17 cellular contexts compared by ENCODE assay signal in genomic region chr6:113326781-113327180, GRCh38.
A peak's percentile ranks its signal among the peaks of the same experiment; 100 is the strongest.
DNase-seq lines count a peak whose midpoint lies in the region; ATAC-seq and TF ChIP-seq lines count a peak whose summit lies in the region.
"Had no signal": no experiment of that assay in that cellular context is flagged by ENCODE, and none has a peak within 500 bp of the region (broad histone marks: within the 10 kb centered on the region; RNA-seq: fewer than 3 reads in every experiment).

No MANE protein-coding gene starts in this region.

- no peaks in the 10 kb centered on the region for H3K4me1 Mint-ChIP-seq in activated T-cell treated with anti-CD3 and anti-CD28 coated beads, Interleukin-2, amount 50 U/mL, for 72 hours (ENCODE audit: low read depth)
- H3K4me1 Mint-ChIP-seq in nephron progenitor cell, result peaks cover 8% of the 10 kb centered on the region
- H3K4me1 Mint-ChIP-seq: CD14-positive monocyte; CD4-positive, alpha-beta memory T cell had no signal

- TF ChIP-seq CTCF in VCaP (conservative IDR thresholded peaks at IDR 0.05) (no peak), nephron progenitor cell (IDR thresholded peaks at IDR 0.05) (no peak)

- no peak overlapping the region for H3K4me3 Mint-ChIP-seq in activated T-cell treated with anti-CD3 and anti-CD28 coated beads, Interleukin-2, amount 50 U/mL, for 72 hours
- H3K4me3 Mint-ChIP-seq in nephron progenitor cell, result no peak overlapping the region
- H3K4me3 Mint-ChIP-seq: CD14-positive monocyte; CD4-positive, alpha-beta memory T cell had no signal

- peak overlapping the region; percentile 4 for H3K27ac Mint-ChIP-seq in activated T-cell treated with anti-CD3 and anti-CD28 coated beads, Interleukin-2, amount 50 U/mL, for 72 hours
- peak overlapping the region; percentile 40 for H3K27ac Mint-ChIP-seq in nephron progenitor cell
- H3K27ac Mint-ChIP-seq: CD14-positive monocyte; CD4-positive, alpha-beta memory T cell had no signal

- peak overlapping the region; percentile 10; the same call in 1 of the 2 replicates for H3K27ac ChIP-seq in VCaP
- H3K27ac ChIP-seq: BLaER1 had no signal

- peaks cover 0 to 3% of the 10 kb centered on the region in 2 donors for H3K9me3 Mint-ChIP-seq in activated T-cell treated with anti-CD3 and anti-CD28 coated beads, Interleukin-2, amount 50 U/mL, for 72 hours
- H3K9me3 Mint-ChIP-seq in nephron progenitor cell, result peaks cover 20% of the 10 kb centered on the region
- H3K9me3 Mint-ChIP-seq: CD14-positive monocyte had no signal

- no peaks in the 10 kb centered on the region for H3K27me3 Mint-ChIP-seq in activated T-cell treated with anti-CD3 and anti-CD28 coated beads, Interleukin-2, amount 50 U/mL, for 72 hours (ENCODE audit: low read depth)
- H3K27me3 Mint-ChIP-seq in nephron progenitor cell (ENCODE audit: low read depth, poor library complexity), result no peaks in the 10 kb centered on the region
- H3K27me3 Mint-ChIP-seq: CD4-positive, alpha-beta memory T cell had no signal

- DNase-seq in activated T-cell treated with anti-CD3 and anti-CD28 coated beads, Interleukin-2, amount 50 U/mL, for 72 hours, result no peak
- no peak for DNase-seq in activated T-cell treated with anti-CD3 and anti-CD28 coated beads for 4 hours
- DNase-seq in nephron progenitor cell, result no peak
- no peak for DNase-seq in NCI-H446 treated with DMSO at 0.1 percent for 48 hours (lab: John Stamatoyannopoulos, UW)
- no peak for DNase-seq in occipital lobe (lab: John Stamatoyannopoulos, UW)
- DNase-seq: 8988T; CD4-positive, alpha-beta memory T cell; DMS153; DND-41; EL; GOT3; H7 had no signal

- H3K36me3 Mint-ChIP-seq in activated T-cell treated with anti-CD3 and anti-CD28 coated beads, Interleukin-2, amount 50 U/mL, for 72 hours (ENCODE audit: insufficient read depth in 2 of 2), result no peaks in the 10 kb centered on the region
- H3K36me3 Mint-ChIP-seq in nephron progenitor cell (ENCODE audit: low read depth), result peaks cover 19% of the 10 kb centered on the region
- H3K36me3 Mint-ChIP-seq: CD14-positive monocyte; CD4-positive, alpha-beta memory T cell had no signal

- no peak for ATAC-seq in activated T-cell treated with anti-CD3 and anti-CD28 coated beads, Interleukin-2, amount 50 U/mL, for 72 hours (replicated peaks in 1 of 2)
- ATAC-seq in HG03520 (IDR thresholded peaks at IDR 0.05; ENCODE audit: unreplicated experiment), result no peak
- ATAC-seq: GM12878 had no signal
